8 cellular contexts compared by ENCODE assay signal in genomic region chr14:22767323-22767589, GRCh38. TPM values are rescaled to one million over a fixed set of nuclear protein-coding genes. Genes with fewer than 3 reads are reported as not detected.
A peak's percentile ranks its signal among the peaks of the same experiment; 100 is the strongest.
DNase-seq lines count a peak whose midpoint lies in the region; ATAC-seq and TF ChIP-seq lines count a peak whose summit lies in the region.

No MANE protein-coding gene starts in this region.

- H3K9me3 ChIP-seq in BLaER1 (peaks cover 7% of the 10 kb centered on the region; the same call in 1 of the 2 replicates), body of pancreas (peaks cover 0 to under 1% (median 0%) of the 10 kb centered on the region in 3 donors), mucosa of descending colon (no peaks in the 10 kb centered on the region)

- in situ Hi-C loops in GM13977 (cut with MboI; ENCODE audit: low pct_unique_long_range_greater_than_20kb, low sequenced_read_pairs, unreplicated experiment) = no loop called here

- no peak for TF ChIP-seq POLR2A in body of pancreas (IDR thresholded peaks at IDR 0.05)

- peaks cover 28% of the 10 kb centered on the region for H3K4me1 ChIP-seq in BLaER1
- H3K4me1 ChIP-seq in body of pancreas = peaks cover 28% of the 10 kb centered on the region
- H3K4me1 ChIP-seq in mucosa of descending colon (ENCODE audit: low read depth) = peaks cover 9% of the 10 kb centered on the region

- no peaks in the 10 kb centered on the region for H4K20me1 ChIP-seq in BLaER1

- H3K27me3 ChIP-seq in BLaER1 = no peaks in the 10 kb centered on the region
- H3K27me3 ChIP-seq in body of pancreas = no peaks in the 10 kb centered on the region

- H3K4me3 ChIP-seq in BLaER1 (peak overlapping the region; percentile 94), body of pancreas (peak overlapping the region; percentile 50 to 94), mucosa of descending colon (peak overlapping the region; percentile 90)

- DNase-seq in body of pancreas = no peak
- DNase-seq in mucosa of descending colon = peak in 1 of 3 donors; percentile 19
- DNase-seq in activated effector memory CD4-positive, alpha-beta T cell treated with anti-CD3 and anti-CD28 coated beads, Interleukin-2, amount 50 U/mL, for 16 hours = no peak
- DNase-seq in GM13977 (ENCODE audit: low spot score) = no peak
- DNase-seq in stimulated activated CD4-positive, alpha-beta T cell treated with anti-CD3 and anti-CD28 coated beads, Interleukin-4, amount 100 ng/mL, for 1 hour = no peak

- ATAC-seq in HG02884 (IDR thresholded peaks at IDR 0.05; ENCODE audit: unreplicated experiment) (peak; percentile 34), body of pancreas (no peak), mucosa of descending colon (peak; percentile 54), HG03025 (IDR thresholded peaks at IDR 0.05; ENCODE audit: low FRiP score, unreplicated experiment) (no peak)

- peak overlapping the region; percentile 97 for H3K4me2 ChIP-seq in BLaER1

- peak overlapping the region; percentile 92 for H3K9ac ChIP-seq in BLaER1

- peak overlapping the region; percentile 87 for H3K27ac ChIP-seq in BLaER1
- H3K27ac ChIP-seq in body of pancreas = peak overlapping the region in 3 of 4 donors; percentile 77 to 81 (median 78)

- 0 to 4% methylated on average over 6 of the region's 6 CpGs for WGBS in body of pancreas, 2 donors

- intact Hi-C loops in body of pancreas (cut with DNase I) = no loop called here
- intact Hi-C loops in mucosa of descending colon (cut with DNase I, micrococcal nuclease) = no loop called here

- TF ChIP-seq CTCF in body of pancreas (IDR thresholded peaks at IDR 0.05) = no peak
- TF ChIP-seq CTCF in mucosa of descending colon (IDR thresholded peaks at IDR 0.05) = no peak
- TF ChIP-seq CTCF in GM13977 (IDR thresholded peaks at IDR 0.05; ENCODE audit: extremely low read depth, insufficient read depth, missing control alignments) = no peak

- H3K36me3 ChIP-seq in BLaER1 (peaks cover 46% of the 10 kb centered on the region), body of pancreas (replicated peaks in 1 of 2; ENCODE audit: insufficient read depth in 1 of 2, low read depth in 2 of 2) (peaks cover 12 to 26% of the 10 kb centered on the region in 2 donors), mucosa of descending colon (ENCODE audit: low read depth) (peaks cover 7% of the 10 kb centered on the region)

RNA-seq across cellular contexts. Expression of gene OXA1L, which starts 0.8 kb away (rescaled TPM):
- 10 to 100 TPM; 73.2 to 83.5 TPM for total RNA-seq in body of pancreas
- 100 to 1,000 TPM in 2 of 3 donors, 10 to 100 TPM in 1; 97.1 to 137 (median 115) TPM for total RNA-seq in mucosa of descending colon

RNA-seq across cellular contexts. Expression of gene SLC7A7, which starts 48.0 kb away (rescaled TPM):
- total RNA-seq in body of pancreas = 10 to 100 TPM in 1 of 2 donors, 1 to 10 TPM in 1; 6.9 to 16.6 TPM
- 10 to 100 TPM in 2 of 3 donors, 1 to 10 TPM in 1; 7.6 to 13.7 (median 13.2) TPM for total RNA-seq in mucosa of descending colon

Comparison
In these comparisons a context has a peak if more than half of its experiments do, and no peak if none do; other contexts are left out.
1. ATAC-seq: peak in HG02884 (single experiment) and mucosa of descending colon (single experiment); none in body of pancreas (single experiment) and HG03025 (single experiment).
2. Peak in every context shown above with its lines, with median percentiles within 50 percentile points of each other: H3K4me3 ChIP-seq.